14 cellular contexts compared by ENCODE assay signal in genomic region chr7:44057849-44058758, GRCh38. TPM values are rescaled to one million over a fixed set of nuclear protein-coding genes. Genes with fewer than 3 reads are reported as not detected.
DNase-seq lines count a peak whose midpoint lies in the region; ATAC-seq and TF ChIP-seq lines count a peak whose summit lies in the region.
"Had no signal": no experiment of that assay in that cellular context is flagged by ENCODE, and none has a peak within 500 bp of the region (broad histone marks: within the 10 kb centered on the region; RNA-seq: fewer than 3 reads in every experiment).

No MANE protein-coding gene starts in this region.

- DNase-seq in activated T-cell treated with anti-CD3 and anti-CD28 coated beads, Interleukin-2, amount 50 U/mL, for 72 hours: no peak
- DNase-seq in activated T-cell treated with anti-CD3 and anti-CD28 coated beads, Interleukin-2, amount 50 U/mL, for 48 hours: no peak
- DNase-seq in RWPE1 (ENCODE audit: low spot score) (peak; percentile 49), germinal center (ENCODE audit: low spot score) (peak; percentile 82), DMS153 treated with DMSO at 0.1 percent for 48 hours (lab: John Stamatoyannopoulos, UW; ENCODE audit: unreplicated experiment) (no peak)
- DNase-seq in stimulated activated CD4-positive, alpha-beta T cell treated with anti-CD3 and anti-CD28 coated beads, Interleukin-15, amount 100 ng/mL, for 24 hours: no peak
- DNase-seq: ACHN; DND-41; stimulated activated CD4-positive, alpha-beta T cell treated with anti-CD3 and anti-CD28 coated beads, Interleukin-4, amount 100 ng/mL, for 4 hours had no signal

- H3K27me3 Mint-ChIP-seq in activated T-cell treated with anti-CD3 and anti-CD28 coated beads, Interleukin-2, amount 50 U/mL, for 72 hours (ENCODE audit: low read depth): no peaks in the 10 kb centered on the region
- no peaks in the 10 kb centered on the region for H3K27me3 Mint-ChIP-seq in stimulated activated memory B cell treated with anti-CD40 and anti-IgM and Interleukin-4, amounts not matched to agents 10 μg/mL and 1 μg/mL and 100 μg/mL, for 72 hours
- H3K27me3 Mint-ChIP-seq: central memory CD8-positive, alpha-beta T cell had no signal

- ATAC-seq in activated T-cell treated with anti-CD3 and anti-CD28 coated beads, Interleukin-2, amount 50 U/mL, for 72 hours (replicated peaks in 1 of 2): no peak
- peak; percentile 76 for ATAC-seq in stimulated activated memory B cell treated with anti-CD40 and anti-IgM and Interleukin-4, amounts not matched to agents 10 μg/mL and 1 μg/mL and 100 μg/mL, for 72 hours
- ATAC-seq in HG03095 (IDR thresholded peaks at IDR 0.05; ENCODE audit: unreplicated experiment): no peak

- peak overlapping the region; percentile 31 for H3K27ac Mint-ChIP-seq in activated T-cell treated with anti-CD3 and anti-CD28 coated beads, Interleukin-2, amount 50 U/mL, for 72 hours
- peak overlapping the region; percentile 98 for H3K27ac Mint-ChIP-seq in stimulated activated memory B cell treated with anti-CD40 and anti-IgM and Interleukin-4, amounts not matched to agents 10 μg/mL and 1 μg/mL and 100 μg/mL, for 72 hours
- H3K27ac Mint-ChIP-seq: activated T-helper 2 cell treated with anti-CD3 and anti-CD28 coated beads, Interferon-gamma antibody, Interleukin-2, Interleukin-4, amounts not matched to agents 10 μg/mL and 5 μg/mL and 100 μg/mL, durations not matched to agents 14 hours and 24 hours and 36 hours had no signal

- H3K4me3 Mint-ChIP-seq in activated T-cell treated with anti-CD3 and anti-CD28 coated beads, Interleukin-2, amount 50 U/mL, for 72 hours: no peak overlapping the region
- peak overlapping the region; percentile 72 for H3K4me3 Mint-ChIP-seq in stimulated activated memory B cell treated with anti-CD40 and anti-IgM and Interleukin-4, amounts not matched to agents 10 μg/mL and 1 μg/mL and 100 μg/mL, for 72 hours
- H3K4me3 Mint-ChIP-seq: central memory CD8-positive, alpha-beta T cell had no signal

- TF ChIP-seq CTCF in RWPE1 (conservative IDR thresholded peaks at IDR 0.05; ENCODE audit: low read depth): no peak

- POLR2A ChIA-PET in RWPE1 (lab: Yijun Ruan, JAX; ENCODE audit: low non-redundant PET): no interaction called here

- no peaks in the 10 kb centered on the region for H3K9me3 Mint-ChIP-seq in activated T-cell treated with anti-CD3 and anti-CD28 coated beads, Interleukin-2, amount 50 U/mL, for 72 hours
- H3K9me3 Mint-ChIP-seq in stimulated activated memory B cell treated with anti-CD40 and anti-IgM and Interleukin-4, amounts not matched to agents 10 μg/mL and 1 μg/mL and 100 μg/mL, for 72 hours: no peaks in the 10 kb centered on the region
- H3K9me3 Mint-ChIP-seq: activated T-helper 2 cell treated with anti-CD3 and anti-CD28 coated beads, Interferon-gamma antibody, Interleukin-2, Interleukin-4, amounts not matched to agents 10 μg/mL and 5 μg/mL and 100 μg/mL, durations not matched to agents 14 hours and 24 hours and 36 hours; central memory CD8-positive, alpha-beta T cell had no signal

- CTCF ChIA-PET in RWPE1 (lab: Yijun Ruan, JAX): interaction anchor here (0.7 to 1.4 kb wide), 2 partner anchors 14 to 63 kb away, joined by 3 to 4 read pairs; no protein-coding TSS in a partner anchor

- H3K4me1 Mint-ChIP-seq in activated T-cell treated with anti-CD3 and anti-CD28 coated beads, Interleukin-2, amount 50 U/mL, for 72 hours (ENCODE audit: low read depth): peaks cover 6% of the 10 kb centered on the region
- H3K4me1 Mint-ChIP-seq in stimulated activated memory B cell treated with anti-CD40 and anti-IgM and Interleukin-4, amounts not matched to agents 10 μg/mL and 1 μg/mL and 100 μg/mL, for 72 hours: peaks cover 73% of the 10 kb centered on the region

- H3K27ac ChIP-seq in RWPE1: peak overlapping the region; percentile 49
- H3K27ac ChIP-seq: ovary had no signal

- H3K36me3 Mint-ChIP-seq in activated T-cell treated with anti-CD3 and anti-CD28 coated beads, Interleukin-2, amount 50 U/mL, for 72 hours (ENCODE audit: insufficient read depth in 2 of 2): peaks cover 7 to 27% of the 10 kb centered on the region in 2 donors
- H3K36me3 Mint-ChIP-seq in stimulated activated memory B cell treated with anti-CD40 and anti-IgM and Interleukin-4, amounts not matched to agents 10 μg/mL and 1 μg/mL and 100 μg/mL, for 72 hours: peaks cover 73% of the 10 kb centered on the region

RNA-seq across cellular contexts. Expression of gene PGAM2, which starts 7.3 kb away (rescaled TPM):
- total RNA-seq in activated T-cell treated with anti-CD3 and anti-CD28 coated beads, Interleukin-2, amount 50 U/mL, for 72 hours: 1 to 10 TPM; 1.2 to 1.7 TPM

RNA-seq across cellular contexts. Expression of gene DBNL, which starts 13.6 kb away (rescaled TPM):
- total RNA-seq in activated T-cell treated with anti-CD3 and anti-CD28 coated beads, Interleukin-2, amount 50 U/mL, for 72 hours: 10 to 100 TPM; 57.8 to 58.8 TPM

RNA-seq across cellular contexts. Expression of gene POLM, which starts 24.2 kb away (rescaled TPM):
- total RNA-seq in activated T-cell treated with anti-CD3 and anti-CD28 coated beads, Interleukin-2, amount 50 U/mL, for 72 hours: 10 to 100 TPM; 40.2 to 46.0 TPM

RNA-seq across cellular contexts. Expression of gene AEBP1, which starts 46.0 kb away (rescaled TPM):
- total RNA-seq in activated T-cell treated with anti-CD3 and anti-CD28 coated beads, Interleukin-2, amount 50 U/mL, for 72 hours: 10 to 100 TPM; 18.1 to 18.4 TPM

Comparison
In these comparisons a context has a peak if more than half of its experiments do, and no peak if none do; other contexts are left out.
1. DNase-seq: peak in RWPE1 (single experiment) and germinal center (single experiment); none in activated T-cell treated with anti-CD3 and anti-CD28 coated beads, Interleukin-2, amount 50 U/mL, for 72 hours (0 of 2), activated T-cell treated with anti-CD3 and anti-CD28 coated beads, Interleukin-2, amount 50 U/mL, for 48 hours (0 of 2), DMS153 treated with DMSO at 0.1 percent for 48 hours (single experiment) and stimulated activated CD4-positive, alpha-beta T cell treated with anti-CD3 and anti-CD28 coated beads, Interleukin-15, amount 100 ng/mL, for 24 hours (single experiment).